ENCODE assay signal across 13 cellular contexts in genomic region chr4:48162162-48162561, GRCh38. TPM values are rescaled to one million over a fixed set of nuclear protein-coding genes. Genes with fewer than 3 reads are reported as not detected.
A peak's percentile ranks its signal among the peaks of the same experiment; 100 is the strongest.
DNase-seq lines count a peak whose midpoint lies in the region; ATAC-seq, FAIRE-seq and TF ChIP-seq lines count a peak whose summit lies in the region.
"Had no signal": no experiment of that assay in that cellular context is flagged by ENCODE, and none has a peak within 500 bp of the region (broad histone marks: within the 10 kb centered on the region; RNA-seq: fewer than 3 reads in every experiment).

No MANE protein-coding gene starts in this region.

- no peaks in the 10 kb centered on the region for H3K36me3 Mint-ChIP-seq in nephron progenitor cell (ENCODE audit: low read depth)

- H3K79me2 ChIP-seq in GM12878 (ENCODE audit: control insufficient read depth, insufficient read depth, low read length), result no peaks in the 10 kb centered on the region

- no peak overlapping the region for H3K9ac ChIP-seq in GM12878 (ENCODE audit: control insufficient read depth, insufficient read depth, low read length)

- RAD21 ChIA-PET in GM12878 (lab: Charles Lee; ENCODE audit: unreplicated experiment), result no interaction called here

- TF ChIP-seq CTCF in GM12878 (IDR thresholded peaks at IDR 0.05 in 2 of 3, conservative IDR thresholded peaks at IDR 0.05 in 1 of 3; ENCODE audit: control insufficient read depth in 2 of 3, extremely low read depth in 1 of 3, insufficient read depth in 1 of 3, low read depth in 3 of 3, low read length in 3 of 3) (no peak), nephron progenitor cell (IDR thresholded peaks at IDR 0.05) (no peak)

- BruUV-seq in GM12878 (replicated peaks; lab: Mats Ljungman, UMichigan), result no TSS peak

- CTCF ChIA-PET in GM12878 (lab: Yijun Ruan, JAX), result interaction anchor here (2.0 kb wide), 1 partner anchor 8 kb away, joined by 5 read pairs; no protein-coding TSS in a partner anchor

- WGBS in GM12878 (ENCODE audit: insufficient coverage, insufficient replicate concordance, low lambda C conversion rate, missing lambda C conversion rate), result 60% methylated on average over 4 of the region's 4 CpGs

- H3K4me1 Mint-ChIP-seq in nephron progenitor cell, result no peaks in the 10 kb centered on the region

- H3K27ac Mint-ChIP-seq in nephron progenitor cell, result peak overlapping the region; percentile 49
- H3K27ac Mint-ChIP-seq: activated naive CD4-positive, alpha-beta T cell treated with anti-CD3 and anti-CD28 coated beads for 36 hours had no signal

- H4K20me1 ChIP-seq in GM12878 (ENCODE audit: control insufficient read depth, insufficient read depth), result no peaks in the 10 kb centered on the region

- H3K4me1 ChIP-seq in GM12878 (ENCODE audit: control insufficient read depth, insufficient read depth, low read length), result no peaks in the 10 kb centered on the region

- no peak overlapping the region for H3K4me2 ChIP-seq in GM12878 (ENCODE audit: control insufficient read depth, insufficient read depth)

- ATAC-seq in GM12878 (no peak), HG03571 (IDR thresholded peaks at IDR 0.05; ENCODE audit: unreplicated experiment) (no peak)

- FAIRE-seq in GM12878 (lab: Jason Lieb, UNC), result no peak

- intact Hi-C loops in GM12878 (cut with micrococcal nuclease; ENCODE audit: unreplicated experiment), result no loop called here

- no peak overlapping the region for H2AFZ ChIP-seq in GM12878 (ENCODE audit: control insufficient read depth, low read depth, low read length)

- H3K27ac ChIP-seq in GM12878 (ENCODE audit: control insufficient read depth, insufficient read depth), result no peak overlapping the region
- H3K27ac ChIP-seq: RWPE1 had no signal

- in situ Hi-C loops in GM12878 (cut with MboI), result no loop called here

- no peak overlapping the region for H3K4me3 ChIP-seq in GM12878

- peaks cover 12 to 14% of the 10 kb centered on the region in 2 experiments; a peak in 3 of 4 replicates for H3K36me3 ChIP-seq in GM12878 (ENCODE audit: control insufficient read depth in 2 of 2, insufficient read depth in 2 of 2, low read length in 1 of 2)

- SMC1A ChIA-PET in GM12878 (lab: Charles Lee; ENCODE audit: uncharacterized antibody, unreplicated experiment), result interaction anchor here (1.2 to 4.3 kb wide), 3 partner anchors 11 to 112 kb away, joined by 3 to 20 read pairs (median 6); no protein-coding TSS in a partner anchor

- H3K9me3 Mint-ChIP-seq in nephron progenitor cell, result peaks cover 8% of the 10 kb centered on the region

- H3K27me3 ChIP-seq in GM12878 (replicated peaks in 1 of 2; ENCODE audit: control insufficient read depth in 2 of 2, insufficient read depth in 2 of 2, low read length in 1 of 2), result no peaks in the 10 kb centered on the region

- TF ChIP-seq RAD21 in GM12878 (IDR thresholded peaks at IDR 0.05; ENCODE audit: insufficient read depth, low read depth, low read length), result no peak

- peaks cover 2% of the 10 kb centered on the region for H3K27me3 Mint-ChIP-seq in nephron progenitor cell (ENCODE audit: low read depth, poor library complexity)

- H3K9me3 ChIP-seq in GM12878 (replicated peaks; ENCODE audit: control insufficient read depth, insufficient read depth, low read length), result peaks cover 2% of the 10 kb centered on the region; the same call in 2 of the 3 replicates

- no peak overlapping the region for H3K4me3 Mint-ChIP-seq in nephron progenitor cell
- H3K4me3 Mint-ChIP-seq: activated naive CD4-positive, alpha-beta T cell treated with anti-CD3 and anti-CD28 coated beads for 36 hours had no signal

- TF ChIP-seq POLR2A in GM12878 (IDR thresholded peaks at IDR 0.05; ENCODE audit: low read depth, low read length), result no peak

- TF ChIP-seq EP300 in GM12878 (IDR thresholded peaks at IDR 0.05; ENCODE audit: borderline replicate concordance in 1 of 2, control insufficient read depth in 1 of 2, low read depth in 2 of 2, low read length in 2 of 2), result no peak

- POLR2A ChIA-PET in GM12878 (lab: Charles Lee), result no interaction called here

- DNase-seq in COLO829 (ENCODE audit: low spot score), result peak; percentile 8
- peak; percentile 81 for DNase-seq in LHCN-M2 (ENCODE audit: low read depth)
- no peak for DNase-seq in GM12878 (ENCODE audit: low read depth, low spot score)
- no peak for DNase-seq in nephron progenitor cell
- no peak for DNase-seq in hypothalamus (lab: John Stamatoyannopoulos, UW)
- no peak for DNase-seq in stimulated activated CD4-positive, alpha-beta T cell treated with anti-CD3 and anti-CD28 coated beads, Interleukin-4, amount 100 ng/mL, for 4 hours
- DNase-seq: activated naive CD4-positive, alpha-beta T cell treated with anti-CD3 and anti-CD28 coated beads for 36 hours; cortex of kidney; midbrain; NCI-H526; T-helper 9 cell had no signal

TF ChIP-seq in GM12878, 131 proteins besides CTCF, POLR2A, EP300 and RAD21:
- TF ChIP-seq HDGF (IDR thresholded peaks at IDR 0.05) (no peak), JUNB (IDR thresholded peaks at IDR 0.05) (0 out of 2 replicates have a peak, but pooled peaks have one; percentile 12)
TF ChIP-seq in GM12878: peak in this region for 1.

RNA-seq across cellular contexts. Expression of gene TXK, which starts 28.1 kb away (rescaled TPM):
- total RNA-seq in LHCN-M2 (2014; rRNA removed) (0.51 and 0.92 TPM in 2 replicates), GM12878 (2014; rRNA removed) (2.1 and 2.7 TPM in 2 replicates), GM12878 (2014; rRNA removed; fragmentation: Illumina TruSeq; extraction: Trizol) (1.8 and 2.1 TPM in 2 replicates), GM12878 (2021) (1.3 and 1.4 TPM in 2 replicates)
- 0.30 TPM for polyA plus RNA-seq in LHCN-M2 (2012)
- total RNA-seq in GM12878 (2013; cell fraction: nucleolus; rRNA removed), result 21.3 and 29.1 TPM in 2 replicates
- 1.7 TPM for polyA plus RNA-seq in GM12878 (2011; ENCODE audit: low read depth)
- polyA plus RNA-seq in GM12878 (2011; rRNA removed) (1.5 and 2.4 TPM in 2 replicates), GM12878 (2014; fragmentation: Illumina TruSeq; extraction: Trizol) (2.9 and 3.1 TPM in 2 replicates), GM12878 (2014; fragmentation: Nextera tagmentation; extraction: Ambion mirVana) (under 1 TPM; 0.44 to 0.95 TPM), GM12878 (2014; rRNA removed) (1.6 and 2.4 TPM in 2 replicates), GM12878 (2016; fragmentation: Nextera tagmentation; extraction: Ambion mirVana) (1 to 10 TPM in 1 of 2 experiments, under 1 TPM in 1; 0.91 to 1.1 TPM)
- 0.33 and 0.48 TPM in 2 replicates for polyA plus RNA-seq in GM12878 (2011; cell fraction: cytosol; rRNA removed)
- polyA plus RNA-seq in GM12878 (2011; cell fraction: nucleus; rRNA removed), result 4.4 and 5.4 TPM in 2 replicates
- 1.4 and 1.9 TPM in 2 replicates for polyA plus RNA-seq in GM12878 (2012)
- polyA minus RNA-seq in GM12878 (2011; rRNA and poly(A)+ RNA removed), result 0.66 and 1.4 TPM in 2 replicates
- polyA minus RNA-seq in GM12878 (2011; cell fraction: cytosol; rRNA and poly(A)+ RNA removed), result not detected in 2 replicates
- 2.4 and 3.5 TPM in 2 replicates for polyA minus RNA-seq in GM12878 (2011; cell fraction: nucleus; rRNA and poly(A)+ RNA removed)

Comparison
In these comparisons a context has a peak if more than half of its experiments do, and no peak if none do; other contexts are left out.
1. DNase-seq: peak in COLO829 (single experiment) and LHCN-M2 (single experiment); none in GM12878 (single experiment), nephron progenitor cell (single experiment), hypothalamus (0 of 51) and stimulated activated CD4-positive, alpha-beta T cell treated with anti-CD3 and anti-CD28 coated beads, Interleukin-4, amount 100 ng/mL, for 4 hours (0 of 2).